In genomic region chr2:62457555-62457954, GRCh38 we compare ENCODE assay signal across 1 cellular context.
TF ChIP-seq lines count a peak whose summit lies in the region.

No MANE protein-coding gene starts in this region.

TF ChIP-seq in WTC11, 78 proteins besides CTCF, POLR2A, EP300 and RAD21 (continued from another document):
- TF ChIP-seq, protein P1, sequence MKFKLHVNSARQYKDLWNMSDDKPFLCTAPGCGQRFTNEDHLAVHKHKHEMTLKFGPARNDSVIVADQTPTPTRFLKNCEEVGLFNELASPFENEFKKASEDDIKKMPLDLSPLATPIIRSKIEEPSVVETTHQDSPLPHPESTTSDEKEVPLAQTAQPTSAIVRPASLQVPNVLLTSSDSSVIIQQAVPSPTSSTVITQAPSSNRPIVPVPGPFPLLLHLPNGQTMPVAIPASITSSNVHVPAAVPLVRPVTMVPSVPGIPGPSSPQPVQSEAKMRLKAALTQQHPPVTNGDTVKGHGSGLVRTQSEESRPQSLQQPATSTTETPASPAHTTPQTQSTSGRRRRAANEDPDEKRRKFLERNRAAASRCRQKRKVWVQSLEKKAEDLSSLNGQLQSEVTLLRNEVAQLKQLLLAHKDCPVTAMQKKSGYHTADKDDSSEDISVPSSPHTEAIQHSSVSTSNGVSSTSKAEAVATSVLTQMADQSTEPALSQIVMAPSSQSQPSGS (CRISPR knock-in tag; IDR thresholded peaks at IDR 0.05; ENCODE audit: borderline replicate concordance, low read depth), result no peak
- TF ChIP-seq, protein P2, sequence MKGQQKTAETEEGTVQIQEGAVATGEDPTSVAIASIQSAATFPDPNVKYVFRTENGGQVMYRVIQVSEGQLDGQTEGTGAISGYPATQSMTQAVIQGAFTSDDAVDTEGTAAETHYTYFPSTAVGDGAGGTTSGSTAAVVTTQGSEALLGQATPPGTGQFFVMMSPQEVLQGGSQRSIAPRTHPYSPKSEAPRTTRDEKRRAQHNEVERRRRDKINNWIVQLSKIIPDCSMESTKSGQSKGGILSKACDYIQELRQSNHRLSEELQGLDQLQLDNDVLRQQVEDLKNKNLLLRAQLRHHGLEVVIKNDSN (CRISPR knock-in tag; IDR thresholded peaks at IDR 0.05), result no peak
- no peak for TF ChIP-seq TEAD1 (CRISPR knock-in tag; IDR thresholded peaks at IDR 0.05)
- TF ChIP-seq SMAD3 (CRISPR knock-in tag; IDR thresholded peaks at IDR 0.05; ENCODE audit: borderline replicate concordance), result no peak
- TF ChIP-seq HMGA2 (CRISPR knock-in tag; IDR thresholded peaks at IDR 0.05), result no peak
- TF ChIP-seq ZNF138 (CRISPR knock-in tag; conservative IDR thresholded peaks at IDR 0.05), result no peak
- no peak for TF ChIP-seq CDX4 (CRISPR knock-in tag; IDR thresholded peaks at IDR 0.05; ENCODE audit: borderline replicate concordance)
- TF ChIP-seq AFF4 (CRISPR knock-in tag; IDR thresholded peaks at IDR 0.05; ENCODE audit: borderline replicate concordance), result no peak
- TF ChIP-seq ZNF263 (CRISPR knock-in tag; IDR thresholded peaks at IDR 0.05; ENCODE audit: low read depth), result no peak
